ENCODE assay signal across 9 cellular contexts in the genomic region with DNA sequence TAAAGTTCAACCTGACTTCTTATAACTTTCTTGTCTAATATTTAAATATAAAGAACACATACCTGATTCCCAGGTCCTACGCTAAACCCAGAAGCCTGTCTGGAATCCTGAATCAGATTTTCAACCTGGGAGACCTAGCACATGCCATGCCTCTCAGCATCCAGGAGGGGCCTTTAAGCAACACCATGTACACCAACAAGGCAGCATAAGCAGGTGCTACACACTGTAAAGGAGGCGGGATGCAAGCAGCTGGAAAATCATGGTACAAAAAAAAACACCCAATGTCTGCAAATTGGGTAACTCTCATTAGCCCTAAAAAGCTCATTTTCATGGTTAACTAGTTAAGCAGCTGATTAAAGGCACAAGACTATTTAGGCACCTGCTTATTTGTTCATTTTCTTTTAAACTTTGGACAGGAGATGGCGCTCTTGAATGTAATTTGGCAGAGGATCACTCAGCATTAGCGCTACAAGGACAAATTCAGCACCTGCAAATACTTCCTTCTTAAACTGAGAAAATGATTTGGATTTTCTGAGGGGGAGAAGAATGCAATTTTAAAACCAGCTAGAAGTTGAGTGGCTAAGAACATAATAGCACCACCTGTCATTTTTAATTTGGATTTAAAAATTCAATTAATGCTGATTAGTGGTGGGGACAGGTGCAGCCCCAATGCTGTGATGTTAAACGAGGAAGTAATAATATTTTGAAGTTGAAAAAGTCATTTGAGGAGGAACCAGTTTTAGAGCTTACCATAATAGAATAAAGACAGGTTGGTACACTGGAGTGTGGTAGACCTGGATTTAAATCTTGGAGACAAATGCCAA.
A peak's percentile ranks its signal among the peaks of the same experiment; 100 is the strongest.
DNase-seq lines count a peak whose midpoint lies in the region; ATAC-seq, FAIRE-seq and TF ChIP-seq lines count a peak whose summit lies in the region.
"Had no signal": no experiment of that assay in that cellular context is flagged by ENCODE, and none has a peak within 500 bp of the region (broad histone marks: within the 10 kb centered on the region; RNA-seq: fewer than 3 reads in every experiment).

No MANE protein-coding gene starts in this region.

- H2AFZ ChIP-seq in astrocyte (ENCODE audit: low read depth, low read length) = no peak overlapping the region

- H3K36me3 Mint-ChIP-seq in astrocyte (ENCODE audit: low read depth, unreplicated experiment) = no peaks in the 10 kb centered on the region

- H3K79me2 ChIP-seq in astrocyte (ENCODE audit: insufficient read depth, low read length) = no peaks in the 10 kb centered on the region

- H3K27me3 ChIP-seq in GM06990 (replicated peaks; ENCODE audit: control insufficient read depth, insufficient read depth, low read length) (no peaks in the 10 kb centered on the region), astrocyte (ENCODE audit: insufficient read depth, low read length) (peaks cover 7% of the 10 kb centered on the region), kidney epithelial cell (ENCODE audit: control insufficient read depth, insufficient read depth, low read length) (no peaks in the 10 kb centered on the region)

- H3K36me3 ChIP-seq in GM06990 (ENCODE audit: control insufficient read depth, insufficient read depth, low read length) (no peaks in the 10 kb centered on the region), astrocyte (ENCODE audit: insufficient read depth, low read length) (no peaks in the 10 kb centered on the region), kidney epithelial cell (ENCODE audit: control insufficient read depth, insufficient read depth, low read length) (no peaks in the 10 kb centered on the region)

- peaks cover 4% of the 10 kb centered on the region for H3K9me3 Mint-ChIP-seq in astrocyte (ENCODE audit: unreplicated experiment)

- H3K27ac Mint-ChIP-seq in astrocyte (ENCODE audit: unreplicated experiment) = no peak overlapping the region

- FAIRE-seq in astrocyte (lab: Jason Lieb, UNC) = no peak

- H3K4me3 ChIP-seq in GM06990 (replicated peaks; ENCODE audit: low read depth, low read length) = no peak overlapping the region
- H3K4me3 ChIP-seq in astrocyte (ENCODE audit: insufficient read depth, low read depth, low read length) = no peak overlapping the region
- no peak overlapping the region for H3K4me3 ChIP-seq in kidney epithelial cell (ENCODE audit: low read depth, low read length)
- H3K4me3 ChIP-seq: skin epidermis had no signal

- H3K27ac ChIP-seq in astrocyte (ENCODE audit: low read depth, low read length) = no peak overlapping the region
- H3K27ac ChIP-seq: skin epidermis had no signal

- H3K4me1 ChIP-seq in astrocyte (ENCODE audit: insufficient read depth, low read length) = no peaks in the 10 kb centered on the region

- no peak overlapping the region for H3K4me3 Mint-ChIP-seq in astrocyte (ENCODE audit: unreplicated experiment)

- peaks cover 5% of the 10 kb centered on the region for H3K27me3 Mint-ChIP-seq in astrocyte (ENCODE audit: low read depth, unreplicated experiment)

- no peaks in the 10 kb centered on the region for H3K9me3 ChIP-seq in astrocyte (ENCODE audit: insufficient read depth, low read depth, low read length)

- ATAC-seq in HG03378 (IDR thresholded peaks at IDR 0.05; ENCODE audit: unreplicated experiment) (peak; percentile 78), GM18907 (IDR thresholded peaks at IDR 0.05; ENCODE audit: unreplicated experiment) (no peak)

- no peak overlapping the region for H3K9ac ChIP-seq in astrocyte (ENCODE audit: low read length)

- H4K20me1 ChIP-seq in astrocyte (ENCODE audit: insufficient read depth, low read length) = no peaks in the 10 kb centered on the region

- no peak overlapping the region for H3K4me2 ChIP-seq in astrocyte (ENCODE audit: low read length)

- TF ChIP-seq CTCF in GM06990 (IDR thresholded peaks at IDR 0.05; ENCODE audit: insufficient read depth, low read length, poor library complexity, severe bottlenecking) (peak; percentile 36), astrocyte (IDR thresholded peaks at IDR 0.05; ENCODE audit: insufficient read depth, low read depth, low read length) (peak; percentile 51), kidney epithelial cell (IDR thresholded peaks at IDR 0.05; ENCODE audit: insufficient read depth, low read length, poor library complexity, severe bottlenecking) (peak; percentile 53)

- peaks cover 3% of the 10 kb centered on the region for H3K4me1 Mint-ChIP-seq in astrocyte (ENCODE audit: low read depth, unreplicated experiment)

- DNase-seq in Ammon's horn (ENCODE audit: low spot score) (peak; percentile 88), GM06990 (ENCODE audit: extremely low read depth, insufficient read length) (peak; percentile 12), NCI-H510A (lab: John Stamatoyannopoulos, UW) (peak; percentile 20), astrocyte (ENCODE audit: low read depth) (peak; percentile 38), kidney epithelial cell (ENCODE audit: low read depth) (peak; percentile 65)
- DNase-seq in stimulated activated CD4-positive, alpha-beta T cell treated with anti-CD3 and anti-CD28 coated beads, Interleukin-1b, Interleukin-23, amount 100 ng/mL, for 48 hours = no peak
